15 cellular contexts compared by ENCODE assay signal in genomic region chr2:201402651-201403573, GRCh38. TPM values are rescaled to one million over a fixed set of nuclear protein-coding genes. Genes with fewer than 3 reads are reported as not detected.
A peak's percentile ranks its signal among the peaks of the same experiment; 100 is the strongest.
DNase-seq lines count a peak whose midpoint lies in the region; ATAC-seq, FAIRE-seq and TF ChIP-seq lines count a peak whose summit lies in the region.
"Had no signal": no experiment of that assay in that cellular context is flagged by ENCODE, and none has a peak within 500 bp of the region (broad histone marks: within the 10 kb centered on the region; RNA-seq: fewer than 3 reads in every experiment).

No MANE protein-coding gene starts in this region.

- no peak overlapping the region for H3K4me2 ChIP-seq in mesenchymal stem cell (ENCODE audit: low read length, poor library complexity, severe bottlenecking)

- peaks cover 9% of the 10 kb centered on the region for H3K36me3 Mint-ChIP-seq in chondrocyte (ENCODE audit: low read depth)

- H3K4me3 Mint-ChIP-seq in chondrocyte (ENCODE audit: unreplicated experiment) = no peak overlapping the region
- H3K4me3 Mint-ChIP-seq: activated T-cell treated with anti-CD3 and anti-CD28 coated beads, Interleukin-2, amount 50 U/mL, for 24 hours; B cell had no signal

- ATAC-seq in right lobe of liver (no peak), GM21526 (IDR thresholded peaks at IDR 0.05; ENCODE audit: low FRiP score, unreplicated experiment) (no peak), GM18861 (IDR thresholded peaks at IDR 0.05; ENCODE audit: unreplicated experiment) (no peak)

- no peak overlapping the region for H2BK12ac ChIP-seq in mesenchymal stem cell (ENCODE audit: low read length in 2 of 2)

- no peak for DNase-seq in D721Med (ENCODE audit: insufficient read length, low spot score)
- peak; percentile 65 for DNase-seq in OCI-M1 (lab: John Stamatoyannopoulos, UW)
- DNase-seq in chondrocyte (ENCODE audit: low spot score) = no peak
- DNase-seq in mesenchymal stem cell = peak; percentile 46
- DNase-seq in right lobe of liver = no peak
- no peak for DNase-seq in NOMO-1 treated with dmso at 0.1 percent for 144 hours (lab: John Stamatoyannopoulos, UW; ENCODE audit: unreplicated experiment)
- DNase-seq: activated CD4-positive, alpha-beta T cell treated with anti-CD3 and anti-CD28 coated beads for 4 hours; activated T-cell treated with anti-CD3 and anti-CD28 coated beads, Interleukin-2, amount 50 U/mL, for 24 hours; amygdala; MV-4-11; stimulated activated CD4-positive, alpha-beta T cell treated with anti-CD3 and anti-CD28 coated beads, Interleukin-2, amount 100 ng/mL, for 24 hours had no signal

- TF ChIP-seq POLR2A in right lobe of liver (IDR thresholded peaks at IDR 0.05) = no peak

- peaks cover 3% of the 10 kb centered on the region for H3K79me1 ChIP-seq in mesenchymal stem cell (replicated peaks; ENCODE audit: low read length, poor library complexity, severe bottlenecking)

- H4K8ac ChIP-seq in mesenchymal stem cell (ENCODE audit: low read length) = no peak overlapping the region

- peaks cover 43% of the 10 kb centered on the region for H3K4me1 Mint-ChIP-seq in chondrocyte (ENCODE audit: low read depth)

- H3K23ac ChIP-seq in mesenchymal stem cell (ENCODE audit: low read length in 2 of 2) = no peak overlapping the region

- H2BK15ac ChIP-seq in mesenchymal stem cell (ENCODE audit: low read depth, poor library complexity, severe bottlenecking) = no peak overlapping the region

- no peak for TF ChIP-seq CTCF in D721Med (IDR thresholded peaks at IDR 0.05; ENCODE audit: insufficient read depth, missing control alignments)
- no peak for TF ChIP-seq CTCF in chondrocyte (IDR thresholded peaks at IDR 0.05)
- TF ChIP-seq CTCF in right lobe of liver (IDR thresholded peaks at IDR 0.05) = no peak

- H3K4ac ChIP-seq in mesenchymal stem cell (ENCODE audit: low read depth in 1 of 2, low read length in 2 of 2) = no peak overlapping the region

- H3K14ac ChIP-seq in mesenchymal stem cell (ENCODE audit: low read length in 2 of 2) = no peak overlapping the region

- H3K18ac ChIP-seq in mesenchymal stem cell (ENCODE audit: low read depth in 1 of 2, low read length in 2 of 2) = no peak overlapping the region

- no peak overlapping the region for H3K9ac ChIP-seq in mesenchymal stem cell (ENCODE audit: low read length)

- H2AFZ ChIP-seq in mesenchymal stem cell (ENCODE audit: low read depth, low read length) = no peak overlapping the region

- 91% methylated on average over 3 of the region's 6 CpGs for WGBS in mesenchymal stem cell
- WGBS in right lobe of liver (ENCODE audit: insufficient coverage, low coverage, low lambda C conversion rate, missing lambda C conversion rate) = 69% methylated on average over 6 of the region's 6 CpGs

- H3K27ac ChIP-seq in mesenchymal stem cell (ENCODE audit: low read length, poor library complexity, severe bottlenecking) (no peak overlapping the region), right lobe of liver (no peak overlapping the region)
- H3K27ac ChIP-seq: prostate gland had no signal

- no peaks in the 10 kb centered on the region for H3K9me3 Mint-ChIP-seq in chondrocyte (ENCODE audit: low read depth)
- H3K9me3 Mint-ChIP-seq: activated T-cell treated with anti-CD3 and anti-CD28 coated beads, Interleukin-2, amount 50 U/mL, for 24 hours had no signal

- FAIRE-seq in D721Med (lab: Jason Lieb, UNC) = peak; percentile 6

- H2AK5ac ChIP-seq in mesenchymal stem cell (ENCODE audit: low read length, severe bottlenecking) = peak overlapping the region; percentile 65

- intact Hi-C loops in right lobe of liver (cut with DNase I) = no loop called here

- H3K27ac Mint-ChIP-seq in chondrocyte (ENCODE audit: unreplicated experiment) = peak overlapping the region; percentile 75
- H3K27ac Mint-ChIP-seq: activated T-cell treated with anti-CD3 and anti-CD28 coated beads, Interleukin-2, amount 50 U/mL, for 24 hours; B cell had no signal

- peaks cover 3% of the 10 kb centered on the region for H3K4me1 ChIP-seq in mesenchymal stem cell (ENCODE audit: control insufficient read depth, insufficient read depth, low read depth, low read length)
- H3K4me1 ChIP-seq in right lobe of liver = peaks cover 0 to 18% (median 7%) of the 10 kb centered on the region in 4 donors
- H3K4me1 ChIP-seq: prostate gland had no signal

- H3K4me3 ChIP-seq in mesenchymal stem cell (ENCODE audit: insufficient read depth in 1 of 2, low read depth in 1 of 2, low read length in 2 of 2) = no peak overlapping the region
- H3K4me3 ChIP-seq in right lobe of liver = no peak overlapping the region
- H3K4me3 ChIP-seq: prostate gland had no signal

- H2BK120ac ChIP-seq in mesenchymal stem cell (ENCODE audit: low read depth, low read length) = no peak overlapping the region

- H2BK5ac ChIP-seq in mesenchymal stem cell (ENCODE audit: low read depth, low read length, poor library complexity, severe bottlenecking) = no peak overlapping the region

- no peaks in the 10 kb centered on the region for H3K9me3 ChIP-seq in mesenchymal stem cell (ENCODE audit: control insufficient read depth, low read length)
- H3K9me3 ChIP-seq in right lobe of liver = no peaks in the 10 kb centered on the region
- H3K9me3 ChIP-seq: prostate gland had no signal

- no peaks in the 10 kb centered on the region for H3K27me3 ChIP-seq in mesenchymal stem cell (ENCODE audit: control insufficient read depth in 1 of 2, insufficient read depth in 1 of 2, low read length in 2 of 2)
- H3K27me3 ChIP-seq in right lobe of liver = no peaks in the 10 kb centered on the region

- H3K27me3 Mint-ChIP-seq in chondrocyte (ENCODE audit: low read depth) = no peaks in the 10 kb centered on the region
- H3K27me3 Mint-ChIP-seq: activated T-cell treated with anti-CD3 and anti-CD28 coated beads, Interleukin-2, amount 50 U/mL, for 24 hours; B cell had no signal

- H3K36me3 ChIP-seq in mesenchymal stem cell (ENCODE audit: control insufficient read depth in 1 of 2, insufficient read depth in 2 of 2, low read depth in 1 of 2, low read length in 2 of 2) = peaks cover 0 to 44% of the 10 kb centered on the region in 2 experiments
- peaks cover 0 to 8% (median 1%) of the 10 kb centered on the region in 4 donors for H3K36me3 ChIP-seq in right lobe of liver
- H3K36me3 ChIP-seq: prostate gland had no signal

- no peak overlapping the region for H4K91ac ChIP-seq in mesenchymal stem cell (ENCODE audit: low read length)

RNA-seq across cellular contexts. Expression of gene FLACC1, which starts 45.8 kb away (rescaled TPM):
- total RNA-seq in chondrocyte (1.4 to 2.1 TPM (median 1.5 TPM) in 3 replicates), right lobe of liver (1 to 10 TPM in 1 of 6 experiments, under 1 TPM in 5; 0.74 to 2.0 (median 0.91) TPM)
- 0.37 TPM for polyA plus RNA-seq in mesenchymal stem cell (2013, experiment 1 of 2)
- polyA plus RNA-seq in mesenchymal stem cell (2013, experiment 2 of 2) = 0.29 TPM

RNA-seq across cellular contexts. Expression of gene TRAK2, which starts 48.3 kb away (rescaled TPM):
- total RNA-seq in chondrocyte = 46.0 to 53.2 TPM (median 48.4 TPM) in 3 replicates
- 22.0 TPM for polyA plus RNA-seq in mesenchymal stem cell (2013, experiment 1 of 2)
- polyA plus RNA-seq in mesenchymal stem cell (2013, experiment 2 of 2) = 21.9 TPM
- total RNA-seq in right lobe of liver = 10 to 100 TPM; 13.3 to 18.4 (median 14.2) TPM

RNA-seq across cellular contexts. Expression of gene STRADB, which starts 48.6 kb away (rescaled TPM):
- 13.0 to 18.6 TPM (median 13.7 TPM) in 3 replicates for total RNA-seq in chondrocyte
- polyA plus RNA-seq in mesenchymal stem cell (2013, experiment 1 of 2) = 16.6 TPM
- polyA plus RNA-seq in mesenchymal stem cell (2013, experiment 2 of 2) = 17.7 TPM
- 10 to 100 TPM; 44.2 to 71.6 (median 63.4) TPM for total RNA-seq in right lobe of liver

Comparison
In these comparisons a context has a peak if more than half of its experiments do, and no peak if none do; other contexts are left out.
1. DNase-seq: peak in OCI-M1 (single experiment) and mesenchymal stem cell (single experiment); none in D721Med (single experiment), chondrocyte (single experiment), right lobe of liver (0 of 3) and NOMO-1 treated with dmso at 0.1 percent for 144 hours (single experiment).